In the genomic region with DNA sequence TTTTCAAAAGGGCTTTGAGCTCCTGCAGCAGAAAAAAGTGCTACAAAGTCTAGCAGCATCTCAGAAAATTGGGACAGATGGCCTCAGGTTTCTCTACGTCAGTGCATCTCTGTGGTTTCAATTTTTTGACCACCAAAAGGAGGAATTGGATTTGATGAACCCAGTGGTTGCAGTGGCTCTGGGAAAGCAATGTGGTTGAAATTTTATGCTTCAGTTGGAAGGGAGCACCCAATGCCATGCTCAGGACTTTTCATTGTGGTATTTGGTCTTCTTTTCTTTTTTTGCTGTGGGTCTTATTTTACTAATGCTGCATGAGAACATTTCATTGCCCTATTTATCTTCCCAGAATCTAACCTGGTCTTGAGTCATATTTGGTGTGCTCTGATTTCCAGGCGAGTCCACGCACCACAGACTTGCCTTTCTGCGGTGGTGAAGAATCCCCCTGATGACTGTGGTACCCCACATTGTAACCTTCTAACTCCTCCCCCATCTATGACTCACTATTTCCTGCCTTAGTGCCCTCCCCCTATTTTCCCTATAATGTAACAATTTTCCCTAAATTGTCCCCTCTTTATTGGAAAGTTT, we compare ENCODE assay signal across 8 cellular contexts. TPM values are rescaled to one million over a fixed set of nuclear protein-coding genes. Genes with fewer than 3 reads are reported as not detected.
A peak's percentile ranks its signal among the peaks of the same experiment; 100 is the strongest.
DNase-seq lines count a peak whose midpoint lies in the region; ATAC-seq and TF ChIP-seq lines count a peak whose summit lies in the region.

No MANE protein-coding gene starts in this region.

- peak overlapping the region; percentile 3 for H3K4me3 Mint-ChIP-seq in T-helper 1 cell treated with Interleukin-12 subunit alpha and Interleukin-12 subunit beta and Interleukin-4 antibody, amounts not matched to agents 30 μg/mL and 1 μg/mL, for 36 hours

- peaks cover 3% of the 10 kb centered on the region for H3K36me3 Mint-ChIP-seq in T-helper 1 cell treated with Interleukin-12 subunit alpha and Interleukin-12 subunit beta and Interleukin-4 antibody, amounts not matched to agents 30 μg/mL and 1 μg/mL, for 36 hours (ENCODE audit: low read depth)

- no peak overlapping the region for H3K4me3 ChIP-seq in BE2C (ENCODE audit: low read depth, low read length)

- H3K9me3 Mint-ChIP-seq in T-helper 1 cell treated with Interleukin-12 subunit alpha and Interleukin-12 subunit beta and Interleukin-4 antibody, amounts not matched to agents 30 μg/mL and 1 μg/mL, for 36 hours = no peaks in the 10 kb centered on the region

- no peaks in the 10 kb centered on the region for H3K36me3 ChIP-seq in BE2C

- peaks cover 12% of the 10 kb centered on the region for H3K27me3 Mint-ChIP-seq in T-helper 1 cell treated with Interleukin-12 subunit alpha and Interleukin-12 subunit beta and Interleukin-4 antibody, amounts not matched to agents 30 μg/mL and 1 μg/mL, for 36 hours (ENCODE audit: low read depth)

- H3K4me1 ChIP-seq in BE2C = peaks cover 13% of the 10 kb centered on the region

- no peaks in the 10 kb centered on the region for H3K9me3 ChIP-seq in BE2C

- peak overlapping the region; percentile 73 for H3K27ac Mint-ChIP-seq in T-helper 1 cell treated with Interleukin-12 subunit alpha and Interleukin-12 subunit beta and Interleukin-4 antibody, amounts not matched to agents 30 μg/mL and 1 μg/mL, for 36 hours

- TF ChIP-seq CTCF in GM13976 (IDR thresholded peaks at IDR 0.05; ENCODE audit: borderline replicate concordance, control extremely low read depth, extremely low read depth, insufficient read depth, missing control alignments) (no peak), BE2C (IDR thresholded peaks at IDR 0.05; ENCODE audit: low read depth, low read length) (no peak)

- H3K27me3 ChIP-seq in BE2C = no peaks in the 10 kb centered on the region

- peaks cover 38% of the 10 kb centered on the region for H3K4me1 Mint-ChIP-seq in T-helper 1 cell treated with Interleukin-12 subunit alpha and Interleukin-12 subunit beta and Interleukin-4 antibody, amounts not matched to agents 30 μg/mL and 1 μg/mL, for 36 hours (ENCODE audit: low read depth)

- in situ Hi-C loops in GM13976 (cut with MboI; ENCODE audit: low sequenced_read_pairs, unreplicated experiment) = loop anchor here (5.0 kb wide), 1 partner anchor 371 kb away; no protein-coding TSS in a partner anchor

- DNase-seq in glomerular visceral epithelial cell (ENCODE audit: extremely low spot score) (peak; percentile 91), NCI-H524 treated with DMSO at 0.1 percent for 48 hours (lab: John Stamatoyannopoulos, UW) (no peak), GM13976 (ENCODE audit: low spot score) (no peak), BE2C (no peak), NCI-H226 (no peak)

- ATAC-seq in GM18858 (IDR thresholded peaks at IDR 0.05; ENCODE audit: unreplicated experiment) (peak; percentile 44), HG02759 (IDR thresholded peaks at IDR 0.05; ENCODE audit: unreplicated experiment) (peak; percentile 75)

RNA-seq across cellular contexts. Expression of a gene that starts 56.7 kb away (rescaled TPM):
- polyA plus RNA-seq in BE2C (2012; ENCODE audit: insufficient read depth, insufficient read length, low read depth) = 8.5 TPM
